In genomic region chr6:75830959-75831885, GRCh38 we compare ENCODE assay signal across 8 cellular contexts.
DNase-seq lines count a peak whose midpoint lies in the region; ATAC-seq, FAIRE-seq and TF ChIP-seq lines count a peak whose summit lies in the region.
"Had no signal": no experiment of that assay in that cellular context is flagged by ENCODE, and none has a peak within 500 bp of the region (broad histone marks: within the 10 kb centered on the region; RNA-seq: fewer than 3 reads in every experiment).

No MANE protein-coding gene starts in this region.

- no peak for DNase-seq in H54 (ENCODE audit: insufficient read length, low spot score)
- peak; percentile 17 for DNase-seq in RCC 7860 (ENCODE audit: low spot score)
- DNase-seq in osteoblast (ENCODE audit: insufficient read length, low spot score, missing footprints), result peak; percentile 30
- DNase-seq in activated gamma-delta T cell treated with Interleukin-2 at 50 U/mL for 16 hours, result no peak
- no peak for DNase-seq in globus pallidus (ENCODE audit: low spot score)
- DNase-seq in NCI-H146 (lab: John Stamatoyannopoulos, UW), result no peak

- peak overlapping the region; percentile 28 for H2AFZ ChIP-seq in osteoblast (ENCODE audit: low read length)

- H3K27ac ChIP-seq in osteoblast (ENCODE audit: low read depth, low read length), result peak overlapping the region; percentile 21

- peaks cover 20% of the 10 kb centered on the region for H3K4me1 ChIP-seq in osteoblast (ENCODE audit: insufficient read depth, low read length)

- peaks cover 5% of the 10 kb centered on the region for H3K36me3 ChIP-seq in osteoblast (ENCODE audit: insufficient read depth, low read length)

- no peaks in the 10 kb centered on the region for H4K20me1 ChIP-seq in osteoblast (ENCODE audit: insufficient read depth, low read length)

- peak overlapping the region; percentile 51 for H3K4me3 ChIP-seq in osteoblast (ENCODE audit: insufficient read depth, low read length)

- no peaks in the 10 kb centered on the region for H3K79me2 ChIP-seq in osteoblast (ENCODE audit: insufficient read depth, low read length)

- ATAC-seq in GM18508 (IDR thresholded peaks at IDR 0.05; ENCODE audit: insufficient read depth, unreplicated experiment), result peak; percentile 34
- ATAC-seq: Panc1 had no signal

- H3K4me2 ChIP-seq in osteoblast (ENCODE audit: insufficient read depth, low read length), result peak overlapping the region; percentile 81

- H3K9me3 ChIP-seq in osteoblast (ENCODE audit: low read depth, low read length), result no peaks in the 10 kb centered on the region

- no peaks in the 10 kb centered on the region for H3K27me3 ChIP-seq in osteoblast (ENCODE audit: insufficient read depth, low read length)

- FAIRE-seq in H54 (lab: Jason Lieb, UNC) (peak; percentile 30), RCC 7860 (lab: Jason Lieb, UNC) (no peak)

- TF ChIP-seq CTCF in osteoblast (IDR thresholded peaks at IDR 0.05; ENCODE audit: extremely low read depth, low read depth, low read length), result no peak

- TF ChIP-seq POLR2A in H54 (IDR thresholded peaks at IDR 0.05; ENCODE audit: low read depth, low read length), result no peak

Comparison
In these comparisons a context has a peak if more than half of its experiments do, and no peak if none do; other contexts are left out.
1. DNase-seq: peak in RCC 7860 (single experiment) and osteoblast (single experiment); none in H54 (single experiment), activated gamma-delta T cell treated with Interleukin-2 at 50 U/mL for 16 hours (single experiment), globus pallidus (single experiment) and NCI-H146 (single experiment).